Comparison of ENCODE assay signal across 31 cellular contexts in genomic region chr1:2513939-2514650, GRCh38. TPM values are rescaled to one million over a fixed set of nuclear protein-coding genes. Genes with fewer than 3 reads are reported as not detected.
"Had no signal": no experiment of that assay in that cellular context is flagged by ENCODE, and none has a peak within 500 bp of the region (broad histone marks: within the 10 kb centered on the region; RNA-seq: fewer than 3 reads in every experiment).

No MANE protein-coding gene starts in this region.

- H3K27me3 ChIP-seq: neural progenitor cell, neutrophil, right lobe of liver, sigmoid colon, stomach, tibial artery, transverse colon, upper lobe of left lung, uterus had no signal

- H3K4me2 ChIP-seq: neural progenitor cell had no signal

- DNase-seq: naive B cell; naive thymus-derived CD8-positive, alpha-beta T cell; nucleus accumbens; posterior cingulate gyrus; psoas muscle; right cardiac atrium; right lobe of liver; sigmoid colon; small intestine; stimulated activated CD4-positive, alpha-beta T cell treated with anti-CD3 and anti-CD28 coated beads, Interleukin-15, amount 100 ng/mL, for 24 hours; stimulated activated CD4-positive, alpha-beta T cell treated with anti-CD3 and anti-CD28 coated beads, Interleukin-2, amount 100 ng/mL, for 24 hours; stimulated activated CD4-positive, alpha-beta T cell treated with anti-CD3 and anti-CD28 coated beads, Interleukin-2, amount 100 ng/mL, for 48 hours; stimulated activated CD4-positive, alpha-beta T cell treated with anti-CD3 and anti-CD28 coated beads, Interleukin-4, amount 100 ng/mL, for 24 hours; stimulated activated naive B cell treated with anti-CD40 and anti-IgM and Interleukin-4, amounts not matched to agents 10 μg/mL and 1 μg/mL and 100 μg/mL, for 72 hours; stimulated activated naive CD4-positive, alpha-beta T cell treated with Interleukin-2 at 50 U/mL for 16 hours; stomach; tibial artery; transverse colon; uterus had no signal

- H3K9me3 ChIP-seq: neutrophil, psoas muscle, right lobe of liver, sigmoid colon, stomach, tibial artery, transverse colon, upper lobe of left lung, uterus had no signal

- H3K27ac Mint-ChIP-seq: natural killer cell treated with Interleukin-12 subunit alpha and Interleukin-12 subunit beta and Interleukin-15 and Interleukin-18, amount 100 ng/mL, for 72 hours; neural progenitor cell; progenitor cell of endocrine pancreas; stimulated activated effector memory CD8-positive, alpha-beta T cell treated with anti-CD3 and anti-CD28 coated beads, Interleukin-12 subunit alpha, Interleukin-12 subunit beta, amount 100 ng/mL, for 72 hours; stimulated activated naive B cell treated with anti-CD40 and anti-IgM and Interleukin-4, amounts not matched to agents 10 μg/mL and 1 μg/mL and 100 μg/mL, for 72 hours; stimulated activated naive CD8-positive, alpha-beta T cell treated with anti-CD3 and anti-CD28 coated beads, Interleukin-15, Interleukin-2, amounts not matched to agents 100 ng/mL and 50 ng/mL, for 24 hours had no signal

- H3K36me3 ChIP-seq: neural progenitor cell, uterus had no signal

- FAIRE-seq: small intestine had no signal

- H3K4me1 ChIP-seq: neural progenitor cell, parathyroid adenoma, psoas muscle, sigmoid colon, stomach, tibial artery, transverse colon, upper lobe of left lung, uterus had no signal

- H3K4me3 ChIP-seq: neural progenitor cell, psoas muscle, right lobe of liver, sigmoid colon, stomach, tibial artery, transverse colon, upper lobe of left lung, uterus had no signal

- H3K27me3 Mint-ChIP-seq: naive B cell; naive thymus-derived CD8-positive, alpha-beta T cell; natural killer cell treated with Interleukin-12 subunit alpha and Interleukin-12 subunit beta and Interleukin-15 and Interleukin-18, amount 100 ng/mL, for 72 hours; progenitor cell of endocrine pancreas; stimulated activated naive B cell treated with anti-CD40 and anti-IgM and Interleukin-4, amounts not matched to agents 10 μg/mL and 1 μg/mL and 100 μg/mL, for 72 hours; stimulated activated naive CD8-positive, alpha-beta T cell treated with anti-CD3 and anti-CD28 coated beads, Interleukin-15, Interleukin-2, amounts not matched to agents 100 ng/mL and 50 ng/mL, for 24 hours had no signal

- H3K27ac ChIP-seq: neural progenitor cell, neutrophil, parathyroid adenoma, psoas muscle, right lobe of liver, sigmoid colon, stomach, tibial artery, transverse colon, upper lobe of left lung, uterus had no signal

- H3K9ac ChIP-seq: neural progenitor cell, parathyroid adenoma had no signal

- H3K4me3 Mint-ChIP-seq: naive thymus-derived CD8-positive, alpha-beta T cell; natural killer cell treated with Interleukin-12 subunit alpha and Interleukin-12 subunit beta and Interleukin-15 and Interleukin-18, amount 100 ng/mL, for 72 hours; neural progenitor cell; stimulated activated effector memory CD8-positive, alpha-beta T cell treated with anti-CD3 and anti-CD28 coated beads, Interleukin-12 subunit alpha, Interleukin-12 subunit beta, amount 100 ng/mL, for 72 hours; stimulated activated naive CD8-positive, alpha-beta T cell treated with anti-CD3 and anti-CD28 coated beads, Interleukin-15, Interleukin-2, amounts not matched to agents 100 ng/mL and 50 ng/mL, for 24 hours had no signal

- H3K4me1 Mint-ChIP-seq: naive B cell; neural progenitor cell; stimulated activated effector memory CD8-positive, alpha-beta T cell treated with anti-CD3 and anti-CD28 coated beads, Interleukin-12 subunit alpha, Interleukin-12 subunit beta, amount 100 ng/mL, for 72 hours; stimulated activated naive B cell treated with anti-CD40 and anti-IgM and Interleukin-4, amounts not matched to agents 10 μg/mL and 1 μg/mL and 100 μg/mL, for 72 hours had no signal

- H3K9me3 Mint-ChIP-seq: naive B cell; naive thymus-derived CD8-positive, alpha-beta T cell; natural killer cell treated with Interleukin-12 subunit alpha and Interleukin-12 subunit beta and Interleukin-15 and Interleukin-18, amount 100 ng/mL, for 72 hours; neural progenitor cell; stimulated activated effector memory CD8-positive, alpha-beta T cell treated with anti-CD3 and anti-CD28 coated beads, Interleukin-12 subunit alpha, Interleukin-12 subunit beta, amount 100 ng/mL, for 72 hours; stimulated activated naive B cell treated with anti-CD40 and anti-IgM and Interleukin-4, amounts not matched to agents 10 μg/mL and 1 μg/mL and 100 μg/mL, for 72 hours; stimulated activated naive CD8-positive, alpha-beta T cell treated with anti-CD3 and anti-CD28 coated beads, Interleukin-15, Interleukin-2, amounts not matched to agents 100 ng/mL and 50 ng/mL, for 24 hours had no signal

- H3K36me3 Mint-ChIP-seq: natural killer cell treated with Interleukin-12 subunit alpha and Interleukin-12 subunit beta and Interleukin-15 and Interleukin-18, amount 100 ng/mL, for 72 hours had no signal

- H2AFZ ChIP-seq: neural progenitor cell, parathyroid adenoma had no signal

RNA-seq across cellular contexts. Expression of gene HES5, which starts 16.0 kb away (rescaled TPM):
- total RNA-seq: myocyte; natural killer cell treated with Interleukin-12 subunit alpha and Interleukin-12 subunit beta and Interleukin-15 and Interleukin-18, amount 100 ng/mL, for 72 hours; omental fat pad; osteocyte; renal cortical epithelial cell had no signal
- polyA plus RNA-seq: naive thymus-derived CD8-positive, alpha-beta T cell had no signal

RNA-seq across cellular contexts. Expression of gene PLCH2, which starts 38.0 kb away (rescaled TPM):
- total RNA-seq: progenitor cell of endocrine pancreas had no signal
